In the genomic region with DNA sequence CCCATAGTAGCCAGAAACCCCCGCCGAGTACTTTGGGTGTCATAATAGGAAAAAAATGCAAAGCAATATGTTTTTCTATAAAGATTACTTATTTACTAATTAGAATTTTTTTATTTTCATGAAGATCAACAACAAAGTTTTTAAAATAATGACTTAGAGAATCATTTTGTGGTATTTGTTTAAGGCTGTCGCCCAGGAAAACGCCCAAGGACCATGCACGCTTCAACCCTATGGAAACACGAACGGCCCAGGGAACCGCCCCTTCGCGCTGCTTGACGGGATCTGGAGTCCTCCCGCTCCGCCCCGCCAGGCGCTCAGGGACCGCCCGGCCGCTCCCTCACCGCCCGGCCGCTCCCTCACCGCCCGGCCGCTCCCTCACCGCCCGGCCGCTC, we compare ENCODE assay signal across 8 cellular contexts. TPM values are rescaled to one million over a fixed set of nuclear protein-coding genes. Genes with fewer than 3 reads are reported as not detected.
DNase-seq lines count a peak whose midpoint lies in the region; ATAC-seq and TF ChIP-seq lines count a peak whose summit lies in the region.

No MANE protein-coding gene starts in this region.

- TF ChIP-seq POLR2A in gastrocnemius medialis (IDR thresholded peaks at IDR 0.05), result no peak

- POLR2A ChIA-PET in Panc1 (lab: Charles Lee), result interaction anchor here (1.0 kb wide), 1 partner anchor 16 kb away, joined by 4 read pairs; no protein-coding TSS in a partner anchor

- no peaks in the 10 kb centered on the region for H3K9me3 ChIP-seq in BE2C
- H3K9me3 ChIP-seq in Panc1 (ENCODE audit: control insufficient read depth, insufficient read depth, low read depth, low read length), result no peaks in the 10 kb centered on the region
- no peaks in the 10 kb centered on the region for H3K9me3 ChIP-seq in gastrocnemius medialis

- H3K27me3 ChIP-seq in BE2C, result no peaks in the 10 kb centered on the region
- H3K27me3 ChIP-seq in Panc1 (ENCODE audit: control insufficient read depth, insufficient read depth, low read length), result no peaks in the 10 kb centered on the region
- H3K27me3 ChIP-seq in gastrocnemius medialis, result no peaks in the 10 kb centered on the region

- DNase-seq in BE2C, result peak; percentile 97
- DNase-seq in Panc1 (ENCODE audit: low read depth, low spot score), result no peak
- peak; percentile 90 to 92 for DNase-seq in activated T-cell treated with anti-CD3 and anti-CD28 coated beads, Interleukin-2, amount 50 U/mL, for 48 hours
- DNase-seq in head of caudate nucleus, result peak; percentile 89 to 98 (median 95)
- peak; percentile 87 to 90 for DNase-seq in gastrocnemius medialis
- DNase-seq in AG20443 (ENCODE audit: low spot score), result no peak

- no TSS peak for BruUV-seq in Panc1 (replicated peaks; lab: Mats Ljungman, UMichigan)

- H3K36me3 ChIP-seq in BE2C, result peaks cover 37% of the 10 kb centered on the region
- H3K36me3 ChIP-seq in Panc1 (ENCODE audit: control insufficient read depth, insufficient read depth, low read length), result peaks cover 17% of the 10 kb centered on the region
- peaks cover 0 to 29% of the 10 kb centered on the region in 2 donors for H3K36me3 ChIP-seq in gastrocnemius medialis

- intact Hi-C loops in Panc1 (cut with micrococcal nuclease; ENCODE audit: unreplicated experiment), result no loop called here
- intact Hi-C loops in head of caudate nucleus (cut with DNase I), result no loop called here
- intact Hi-C loops in gastrocnemius medialis (cut with DNase I; ENCODE audit: low total_unique reads), result loop anchor here (1.0 to 10.0 kb wide), 5 partner anchors 15 to 320 kb away; partner anchors contain the start of genes BPTF and NOL11

- CTCF ChIA-PET in Panc1 (lab: Charles Lee), result no interaction called here

- H3K4me3 ChIP-seq in BE2C (ENCODE audit: low read depth, low read length), result peak overlapping the region; percentile 45
- peak overlapping the region; percentile 39 to 51 for H3K4me3 ChIP-seq in Panc1 (ENCODE audit: low read depth in 2 of 2, low read length in 2 of 2)
- H3K4me3 ChIP-seq in gastrocnemius medialis, result peak overlapping the region; percentile 48 to 100 (median 50)

- TF ChIP-seq CTCF in BE2C (IDR thresholded peaks at IDR 0.05; ENCODE audit: low read depth, low read length) (no peak), Panc1 (IDR thresholded peaks at IDR 0.05) (no peak), gastrocnemius medialis (IDR thresholded peaks at IDR 0.05 in 4 of 5, conservative IDR thresholded peaks at IDR 0.05 in 1 of 5) (peak in 1 of 5 experiments; percentile 15)

- peak overlapping the region; percentile 74 for H3K27ac ChIP-seq in Panc1 (ENCODE audit: low read length)
- H3K27ac ChIP-seq in gastrocnemius medialis, result peak overlapping the region; percentile 50 to 65 (median 58)

- in situ Hi-C loops in Panc1 (cut with HindIII; ENCODE audit: low pct_unique_long_range_greater_than_20kb, low sequenced_read_pairs) (no loop called here), gastrocnemius medialis (cut with MboI; ENCODE audit: low sequenced_read_pairs in 4 of 4) (no loop called here)

- ATAC-seq in GM19468 (IDR thresholded peaks at IDR 0.05; ENCODE audit: extremely low read depth, unreplicated experiment) (peak; percentile 83), HG03571 (IDR thresholded peaks at IDR 0.05; ENCODE audit: unreplicated experiment) (peak; percentile 92), Panc1 (peak; percentile 96), gastrocnemius medialis (no peak)

- H3K4me1 ChIP-seq in BE2C, result no peaks in the 10 kb centered on the region; the same call in 1 of the 2 replicates
- H3K4me1 ChIP-seq in Panc1 (ENCODE audit: control insufficient read depth, insufficient read depth, low read length), result peaks cover 6% of the 10 kb centered on the region
- H3K4me1 ChIP-seq in gastrocnemius medialis, result peaks cover 12 to 13% of the 10 kb centered on the region in 2 donors

RNA-seq across cellular contexts. Expression of gene KPNA2, which starts 0.4 kb away (rescaled TPM):
- polyA plus RNA-seq in BE2C (2012; ENCODE audit: insufficient read depth, insufficient read length, low read depth), result 95.7 TPM
- total RNA-seq in Panc1 (2021; ENCODE audit: unreplicated experiment) (177 TPM), gastrocnemius medialis (10 to 100 TPM; 14.5 to 23.3 (median 19.3) TPM)
- 102 TPM for polyA plus RNA-seq in Panc1 (2012; ENCODE audit: insufficient read length)

RNA-seq across cellular contexts. Expression of gene C17orf58, which starts 38.9 kb away (rescaled TPM):
- polyA plus RNA-seq in BE2C (2012; ENCODE audit: insufficient read depth, insufficient read length, low read depth), result 10.9 TPM
- 15.6 TPM for total RNA-seq in Panc1 (2021; ENCODE audit: unreplicated experiment)
- polyA plus RNA-seq in Panc1 (2012; ENCODE audit: insufficient read length), result 10.3 TPM
- 1 to 10 TPM; 1.5 to 9.0 (median 5.6) TPM for total RNA-seq in gastrocnemius medialis

Comparison
In these comparisons a context has a peak if more than half of its experiments do, and no peak if none do; other contexts are left out.
1. DNase-seq: peak in BE2C (single experiment), activated T-cell treated with anti-CD3 and anti-CD28 coated beads, Interleukin-2, amount 50 U/mL, for 48 hours (2 of 2), head of caudate nucleus (42 of 42) and gastrocnemius medialis (2 of 2); none in Panc1 (single experiment) and AG20443 (single experiment).
2. ATAC-seq: peak in GM19468 (single experiment), HG03571 (single experiment) and Panc1 (single experiment); none in gastrocnemius medialis (0 of 2).
3. Peak in every context shown above with its lines, with median percentiles within 50 percentile points of each other: H3K4me3 ChIP-seq.